7 cellular contexts compared by ENCODE assay signal in the genomic region with DNA sequence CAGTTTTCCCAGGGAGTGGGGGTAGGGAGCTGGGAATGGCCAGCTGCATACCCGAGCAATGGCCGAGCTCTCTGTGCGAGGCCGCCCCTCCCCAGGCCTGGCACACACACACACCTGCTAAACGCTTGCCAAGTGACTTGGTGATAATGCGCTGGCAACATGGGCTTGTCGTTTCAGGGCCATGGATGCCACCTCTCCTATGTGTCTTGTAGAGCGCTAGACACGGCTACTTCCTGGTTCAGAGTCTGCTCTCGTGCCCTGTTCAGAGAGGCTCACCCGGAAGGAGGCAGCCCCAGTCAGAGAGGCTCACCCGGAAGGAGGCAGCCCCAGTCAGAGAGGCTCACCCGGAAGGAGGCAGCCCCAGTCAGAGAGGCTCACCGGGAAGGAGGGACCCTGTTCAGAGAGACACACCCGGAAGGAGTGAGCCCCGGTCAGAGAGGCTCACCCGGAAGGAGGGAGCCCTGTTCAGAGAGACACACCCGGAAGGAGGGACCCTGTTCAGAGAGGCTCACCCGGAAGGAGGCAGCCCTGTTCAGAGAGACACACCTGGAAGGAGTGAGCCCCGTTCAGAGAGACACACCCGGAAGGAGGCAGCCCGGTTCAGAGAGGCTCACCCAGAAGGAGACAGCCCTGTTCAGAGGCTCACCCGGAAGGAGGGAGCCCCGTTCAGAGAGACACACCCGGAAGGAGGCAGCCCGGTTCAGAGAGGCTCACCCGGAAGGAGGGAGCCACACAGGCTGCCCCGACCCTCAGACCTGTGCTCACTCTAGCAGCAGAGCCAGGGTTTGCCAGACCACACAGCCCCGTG. TPM values are rescaled to one million over a fixed set of nuclear protein-coding genes. Genes with fewer than 3 reads are reported as not detected.
A peak's percentile ranks its signal among the peaks of the same experiment; 100 is the strongest.
DNase-seq lines count a peak whose midpoint lies in the region; ATAC-seq lines count a peak whose summit lies in the region.

No MANE protein-coding gene starts in this region.

- H4K8ac ChIP-seq in neuronal stem cell (ENCODE audit: low read depth, low read length), result no peak overlapping the region

- H3K4ac ChIP-seq in neuronal stem cell (ENCODE audit: low read length), result no peak overlapping the region

- no peaks in the 10 kb centered on the region for H3K79me1 ChIP-seq in neuronal stem cell (ENCODE audit: low read depth, low read length)

- H3K9ac ChIP-seq in neuronal stem cell (ENCODE audit: low read depth, low read length, poor library complexity), result peak overlapping the region; percentile 3

- WGBS in neuronal stem cell (ENCODE audit: extremely low coverage in 2 of 2, insufficient read length in 2 of 2, insufficient replicate concordance in 1 of 2), 2 donors, result no CpG with 5 or more reads among the region's 29 CpGs

- DNase-seq in NCI-H1417 (lab: John Stamatoyannopoulos, UW) (peak; percentile 90 to 98 (median 96)), SW480 (ENCODE audit: low spot score) (peak; percentile 97), neuronal stem cell (ENCODE audit: low spot score) (no peak), glomerular visceral epithelial cell (ENCODE audit: extremely low spot score) (no peak)
- peak; percentile 24 for DNase-seq in central memory CD4-positive, alpha-beta T cell

- H3K27me3 ChIP-seq in neuronal stem cell (ENCODE audit: control insufficient read depth in 3 of 3, insufficient read depth in 3 of 3, low read depth in 1 of 3, low read length in 3 of 3), result no peaks in the 10 kb centered on the region

- no peak overlapping the region for H2BK12ac ChIP-seq in neuronal stem cell (ENCODE audit: low read length)

- H4K91ac ChIP-seq in neuronal stem cell (ENCODE audit: low read depth, low read length, poor library complexity), result no peak overlapping the region

- no peak overlapping the region for H3K4me3 ChIP-seq in neuronal stem cell (ENCODE audit: low read length in 2 of 2)

- H2AFZ ChIP-seq in neuronal stem cell (ENCODE audit: low read length), result no peak overlapping the region

- H3K18ac ChIP-seq in neuronal stem cell (ENCODE audit: low read length), result peak overlapping the region; percentile 46

- H3K27ac ChIP-seq in neuronal stem cell (replicated peaks; ENCODE audit: low read length), result no peak overlapping the region

- H3K14ac ChIP-seq in neuronal stem cell (ENCODE audit: low read length), result no peak overlapping the region

- peak; percentile 48 for ATAC-seq in GM19438 (IDR thresholded peaks at IDR 0.05; ENCODE audit: low read depth, unreplicated experiment)
- no peak for ATAC-seq in HG02840 (IDR thresholded peaks at IDR 0.05; ENCODE audit: low FRiP score, unreplicated experiment)

- H2BK5ac ChIP-seq in neuronal stem cell (ENCODE audit: low read length), result no peak overlapping the region

- peak overlapping the region; percentile 6 for H2BK15ac ChIP-seq in neuronal stem cell (ENCODE audit: low read length)

- H2BK120ac ChIP-seq in neuronal stem cell (ENCODE audit: low read depth, low read length), result no peak overlapping the region

- H3K4me2 ChIP-seq in neuronal stem cell (ENCODE audit: insufficient read depth, low read length, poor library complexity, severe bottlenecking), result no peak overlapping the region

- no peak overlapping the region for H2AK5ac ChIP-seq in neuronal stem cell (ENCODE audit: low read depth, low read length)

- H3K4me1 ChIP-seq in neuronal stem cell (ENCODE audit: control insufficient read depth in 2 of 2, insufficient read depth in 1 of 2, low read depth in 1 of 2, low read length in 2 of 2), result peaks cover 6 to 10% of the 10 kb centered on the region in 2 donors

- H3K23ac ChIP-seq in neuronal stem cell (ENCODE audit: low read depth, low read length, poor library complexity), result no peak overlapping the region

- peaks cover 4 to 6% of the 10 kb centered on the region in 2 donors for H3K9me3 ChIP-seq in neuronal stem cell (replicated peaks in 1 of 2; ENCODE audit: control insufficient read depth in 2 of 2, insufficient read depth in 1 of 2, low read depth in 1 of 2, low read length in 2 of 2)

- peaks cover 13 to 33% of the 10 kb centered on the region in 2 donors for H3K36me3 ChIP-seq in neuronal stem cell (replicated peaks in 1 of 2; ENCODE audit: control insufficient read depth in 2 of 2, insufficient read depth in 2 of 2, low read length in 2 of 2)

RNA-seq across cellular contexts. Expression of gene ADPRHL1, which starts 4.2 kb away (rescaled TPM):
- 0.47 TPM for polyA plus RNA-seq in neuronal stem cell (2013, experiment 1 of 2)
- 0.40 TPM for polyA plus RNA-seq in neuronal stem cell (2013, experiment 2 of 2)

RNA-seq across cellular contexts. Expression of gene DCUN1D2, which starts 41.4 kb away (rescaled TPM):
- 21.3 TPM for polyA plus RNA-seq in neuronal stem cell (2013, experiment 1 of 2)
- 22.2 TPM for polyA plus RNA-seq in neuronal stem cell (2013, experiment 2 of 2)

Comparison
In these comparisons a context has a peak if more than half of its experiments do, and no peak if none do; other contexts are left out.
1. DNase-seq: peak in NCI-H1417 (3 of 3), SW480 (single experiment) and central memory CD4-positive, alpha-beta T cell (single experiment); none in neuronal stem cell (single experiment) and glomerular visceral epithelial cell (single experiment).